Comparison of ENCODE assay signal across 22 cellular contexts in the genomic region with DNA sequence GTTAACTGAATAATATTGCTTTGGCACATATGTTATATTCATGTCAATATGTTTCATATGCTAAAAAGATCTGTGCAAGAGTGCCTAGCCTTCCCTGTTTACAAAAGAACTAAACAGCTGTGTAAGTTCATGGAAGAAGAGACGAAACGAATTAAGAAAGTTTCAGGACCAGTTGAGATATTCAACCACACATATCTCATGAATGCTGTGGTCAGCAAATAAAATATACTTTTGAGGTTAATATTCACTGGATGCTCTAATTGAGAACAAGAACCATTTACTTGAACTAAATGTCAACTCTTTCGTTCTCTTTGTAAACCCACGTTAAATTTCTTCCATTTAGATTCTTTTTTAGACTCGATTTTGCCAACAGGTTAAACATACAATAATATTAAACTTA.
DNase-seq lines count a peak whose midpoint lies in the region; ATAC-seq, FAIRE-seq and TF ChIP-seq lines count a peak whose summit lies in the region.
"Had no signal": no experiment of that assay in that cellular context is flagged by ENCODE, and none has a peak within 500 bp of the region (broad histone marks: within the 10 kb centered on the region; RNA-seq: fewer than 3 reads in every experiment).

No MANE protein-coding gene starts in this region.

- POLR2A ChIA-PET in HepG2 (lab: Yijun Ruan, JAX) = no interaction called here

- H3K4me1 ChIP-seq in HepG2 (ENCODE audit: insufficient read depth, low read length) = no peaks in the 10 kb centered on the region
- H3K4me1 ChIP-seq in right lobe of liver = no peaks in the 10 kb centered on the region
- H3K4me1 ChIP-seq in MM.1S (ENCODE audit: low read length) = peaks cover 4% of the 10 kb centered on the region; the same call in 1 of the 2 replicates
- no peaks in the 10 kb centered on the region for H3K4me1 ChIP-seq in osteoblast (ENCODE audit: insufficient read depth, low read length)
- H3K4me1 ChIP-seq: HAP-1 had no signal

- no TSS peak for BruUV-seq in HepG2 (replicated peaks; lab: Mats Ljungman, UMichigan)

- ATAC-seq in HepG2 = no peak
- no peak for ATAC-seq in right lobe of liver
- ATAC-seq in HG02678 (IDR thresholded peaks at IDR 0.05; ENCODE audit: unreplicated experiment) = no peak

- 1% methylated on average over 5 of the region's 5 CpGs for WGBS in HepG2 (ENCODE audit: low lambda C conversion rate)
- 47% methylated on average over 5 of the region's 5 CpGs for WGBS in right lobe of liver (ENCODE audit: insufficient coverage, low coverage, low lambda C conversion rate, missing lambda C conversion rate)

- H3K9me2 ChIP-seq in MM.1S (replicated peaks; ENCODE audit: insufficient read depth, low read length) = no peaks in the 10 kb centered on the region

- FAIRE-seq in HepG2 (lab: Jason Lieb, UNC) = no peak
- FAIRE-seq: A204.1, G401.6, GM12892, H54 had no signal

- H3K4me3 ChIP-seq in HepG2 (replicated peaks in 1 of 3; ENCODE audit: insufficient read depth in 1 of 3, low read depth in 2 of 3, low read length in 3 of 3) (no peak overlapping the region), right lobe of liver (no peak overlapping the region), MM.1S (ENCODE audit: low read length) (no peak overlapping the region), osteoblast (ENCODE audit: insufficient read depth, low read length) (no peak overlapping the region)
- H3K4me3 ChIP-seq: HAP-1 had no signal

- no peak for DNase-seq in HepG2 (ENCODE audit: low spot score)
- DNase-seq in right lobe of liver = no peak
- DNase-seq in MM.1S = peak; percentile 27
- DNase-seq in fibroblast of peridontal ligament (ENCODE audit: extremely low read depth) = peak; percentile 30
- no peak for DNase-seq in osteoblast (ENCODE audit: insufficient read length, low spot score, missing footprints)
- no peak for DNase-seq in GM13977 (ENCODE audit: low spot score)
- DNase-seq: ACHN; C1 segment of cervical spinal cord; Calu3; CD4-positive, alpha-beta memory T cell; COR-L47; DMS153; DND-41; GOT3; HFFc6 had no signal

- no peak overlapping the region for H2AFZ ChIP-seq in HepG2 (ENCODE audit: low read length)
- H2AFZ ChIP-seq in MM.1S (ENCODE audit: low read length) = no peak overlapping the region
- H2AFZ ChIP-seq in osteoblast (ENCODE audit: low read length) = no peak overlapping the region

- TF ChIP-seq POLR2A in HepG2 (IDR thresholded peaks at IDR 0.05; ENCODE audit: insufficient read depth in 1 of 2, low read depth in 2 of 2, low read length in 2 of 2) = no peak
- no peak for TF ChIP-seq POLR2A in right lobe of liver (IDR thresholded peaks at IDR 0.05)

- H3K9ac ChIP-seq in HepG2 (ENCODE audit: insufficient read depth, low read depth, low read length) = no peak overlapping the region
- H3K9ac ChIP-seq in MM.1S (ENCODE audit: low read length) = no peak overlapping the region

- H3K27ac ChIP-seq in HepG2 (ENCODE audit: extremely low read length, insufficient read depth, low read length) = no peak overlapping the region
- no peak overlapping the region for H3K27ac ChIP-seq in right lobe of liver
- H3K27ac ChIP-seq in MM.1S (ENCODE audit: low read length) = no peak overlapping the region
- no peak overlapping the region for H3K27ac ChIP-seq in osteoblast (ENCODE audit: low read depth, low read length)
- H3K27ac ChIP-seq: 22Rv1 had no signal

- no peaks in the 10 kb centered on the region for H3K79me2 ChIP-seq in HepG2 (ENCODE audit: insufficient read depth, low read length)
- no peaks in the 10 kb centered on the region for H3K79me2 ChIP-seq in MM.1S (ENCODE audit: low read length)
- H3K79me2 ChIP-seq in osteoblast (ENCODE audit: insufficient read depth, low read length) = no peaks in the 10 kb centered on the region

- H3K9me3 ChIP-seq in HepG2 (ENCODE audit: low read length) (peaks cover 20% of the 10 kb centered on the region; the same call in 1 of the 2 replicates), right lobe of liver (no peaks in the 10 kb centered on the region), MM.1S (replicated peaks; ENCODE audit: insufficient read depth, low read length) (no peaks in the 10 kb centered on the region), osteoblast (ENCODE audit: low read depth, low read length) (no peaks in the 10 kb centered on the region)
- H3K9me3 ChIP-seq: HAP-1 had no signal

- no peak for TF ChIP-seq RAD21 in HepG2 (CRISPR knock-in tag; IDR thresholded peaks at IDR 0.05)

- intact Hi-C loops in HepG2 (cut with micrococcal nuclease; ENCODE audit: unreplicated experiment) = no loop called here
- intact Hi-C loops in right lobe of liver (cut with DNase I) = no loop called here

- no peaks in the 10 kb centered on the region for H4K20me1 ChIP-seq in HepG2 (ENCODE audit: insufficient read depth, low read length)
- no peaks in the 10 kb centered on the region for H4K20me1 ChIP-seq in MM.1S (ENCODE audit: insufficient read depth, low read length)
- H4K20me1 ChIP-seq in osteoblast (ENCODE audit: insufficient read depth, low read length) = no peaks in the 10 kb centered on the region

- H3K4me2 ChIP-seq in HepG2 (ENCODE audit: low read depth, low read length) = no peak overlapping the region
- no peak overlapping the region for H3K4me2 ChIP-seq in MM.1S (ENCODE audit: low read depth, low read length)
- no peak overlapping the region for H3K4me2 ChIP-seq in osteoblast (ENCODE audit: insufficient read depth, low read length)

- in situ Hi-C loops in HepG2 (cut with HindIII; ENCODE audit: extremely low pct_ligation_motif_present, low pct_unique_long_range_greater_than_20kb) (no loop called here), GM13977 (cut with MboI; ENCODE audit: low pct_unique_long_range_greater_than_20kb, low sequenced_read_pairs, unreplicated experiment) (no loop called here)

- no peaks in the 10 kb centered on the region for H3F3A ChIP-seq in MM.1S (ENCODE audit: insufficient read depth, low read length)

- no peak for TF ChIP-seq CTCF in HepG2 (CRISPR knock-in tag; IDR thresholded peaks at IDR 0.05)
- TF ChIP-seq CTCF in right lobe of liver (IDR thresholded peaks at IDR 0.05) = no peak
- no peak for TF ChIP-seq CTCF in MM.1S (IDR thresholded peaks at IDR 0.05; ENCODE audit: low read length)
- TF ChIP-seq CTCF in osteoblast (IDR thresholded peaks at IDR 0.05; ENCODE audit: extremely low read depth, low read depth, low read length) = no peak
- TF ChIP-seq CTCF in GM13977 (IDR thresholded peaks at IDR 0.05; ENCODE audit: extremely low read depth, insufficient read depth, missing control alignments) = no peak

- no peaks in the 10 kb centered on the region for H3K36me3 ChIP-seq in HepG2 (replicated peaks in 1 of 2; ENCODE audit: control insufficient read depth in 1 of 2, insufficient read depth in 2 of 2, low read length in 2 of 2)
- no peaks in the 10 kb centered on the region for H3K36me3 ChIP-seq in right lobe of liver
- H3K36me3 ChIP-seq in MM.1S (replicated peaks; ENCODE audit: insufficient read depth, low read length) = no peaks in the 10 kb centered on the region
- no peaks in the 10 kb centered on the region for H3K36me3 ChIP-seq in osteoblast (ENCODE audit: insufficient read depth, low read length)
- H3K36me3 ChIP-seq: HAP-1 had no signal

- no peak for TF ChIP-seq EP300 in HepG2 (IDR thresholded peaks at IDR 0.05; ENCODE audit: low read depth in 2 of 2, low read length in 2 of 2)
- TF ChIP-seq EP300 in HepG2 (CRISPR knock-in tag; IDR thresholded peaks at IDR 0.05; ENCODE audit: borderline replicate concordance) = no peak

- H3K27me3 ChIP-seq in HepG2 (ENCODE audit: control insufficient read depth in 1 of 2, insufficient read depth in 2 of 2, low read length in 2 of 2) (no peaks in the 10 kb centered on the region), right lobe of liver (no peaks in the 10 kb centered on the region), MM.1S (replicated peaks; ENCODE audit: insufficient read depth, low read length) (no peaks in the 10 kb centered on the region), osteoblast (ENCODE audit: insufficient read depth, low read length) (no peaks in the 10 kb centered on the region)

- CTCF ChIA-PET in HepG2 (lab: Yijun Ruan, JAX; ENCODE audit: low intra/inter-chr PET ratio, low total read pairs) = no interaction called here

TF ChIP-seq in HepG2, 621 proteins besides CTCF, POLR2A, EP300 and RAD21:
- TF ChIP-seq MYC (CRISPR knock-in tag; IDR thresholded peaks at IDR 0.05; ENCODE audit: borderline replicate concordance) (no peak), MAFK (conservative IDR thresholded peaks at IDR 0.05 in 1 of 2, IDR thresholded peaks at IDR 0.05 in 1 of 2; ENCODE audit: low read length in 2 of 2) (peak; percentile 91 to 97), MAFF (IDR thresholded peaks at IDR 0.05; ENCODE audit: low read depth, low read length) (peak; percentile 92)

Comparison
In these comparisons a context has a peak if more than half of its experiments do, and no peak if none do; other contexts are left out.
1. DNase-seq: peak in MM.1S (single experiment) and fibroblast of peridontal ligament (single experiment); none in HepG2 (single experiment), right lobe of liver (0 of 3), osteoblast (single experiment) and GM13977 (single experiment).